Comparison of ENCODE assay signal across 18 cellular contexts in genomic region chr2:56084117-56084936, GRCh38.
"Had no signal": no experiment of that assay in that cellular context is flagged by ENCODE, and none has a peak within 500 bp of the region (broad histone marks: within the 10 kb centered on the region; RNA-seq: fewer than 3 reads in every experiment).

No MANE protein-coding gene starts in this region.

- H3K9me3 ChIP-seq: gastrocnemius medialis, prostate gland, right lobe of liver, testis, upper lobe of left lung had no signal

- H2AFZ ChIP-seq: hepatocyte had no signal

- H3K4me2 ChIP-seq: hepatocyte had no signal

- H3K27ac ChIP-seq: epithelial cell of prostate, gastrocnemius medialis, hepatocyte, left lung, prostate gland, right lobe of liver, spleen, testis, upper lobe of left lung had no signal

- H3K27me3 ChIP-seq: gastrocnemius medialis, hepatocyte, left lung, right lobe of liver, spleen, testis, upper lobe of left lung had no signal

- H3K4me1 ChIP-seq: gastrocnemius medialis, left lung, prostate gland, right lobe of liver, spleen, testis, upper lobe of left lung had no signal

- DNase-seq: activated B cell treated with CpG ODN at 0.5 μM for 24 hours; activated CD4-positive, alpha-beta T cell treated with anti-CD3 and anti-CD28 coated beads for 48 hours; activated CD8-positive, alpha-beta T cell treated with anti-CD3 and anti-CD28 coated beads for 36 hours; activated effector memory CD4-positive, alpha-beta T cell treated with Interleukin-2 at 50 U/mL for 16 hours; activated naive CD4-positive, alpha-beta T cell treated with anti-CD3 and anti-CD28 coated beads, Interleukin-2, amount 50 U/mL, for 16 hours; activated T-cell treated with anti-CD3 and anti-CD28 coated beads, Interleukin-2, amount 50 U/mL, for 4 hours; dermis blood vessel endothelial cell; effector memory CD8-positive, alpha-beta T cell; gastrocnemius medialis; kidney; left lung; right lobe of liver; spleen; testis had no signal

- H3K36me3 ChIP-seq: gastrocnemius medialis, left lung, prostate gland, right lobe of liver, spleen, upper lobe of left lung had no signal

- H3K4me3 ChIP-seq: gastrocnemius medialis, hepatocyte, left lung, prostate gland, right lobe of liver, spleen, testis, upper lobe of left lung had no signal
